Comparison of ENCODE assay signal across 1 cellular context in genomic region chr1:203288351-203288894, GRCh38.
TF ChIP-seq lines count a peak whose summit lies in the region.

No MANE protein-coding gene starts in this region.

TF ChIP-seq in K562, 482 proteins besides CTCF, POLR2A, EP300 and RAD21:
- TF ChIP-seq USF1 (CRISPR knock-in tag; IDR thresholded peaks at IDR 0.05) = no peak
- peak; percentile 23; the same call in 1 of the 2 replicates for TF ChIP-seq BCOR (IDR thresholded peaks at IDR 0.05)
- 0 out of 2 replicates have a peak, but pooled peaks have one; percentile 27 for TF ChIP-seq GABPB1 (CRISPR knock-in tag; IDR thresholded peaks at IDR 0.05)
- 0 out of 4 replicates have a peak, but pooled peaks of 1 of the 2 experiments have one; percentile 13 for TF ChIP-seq KDM1A (IDR thresholded peaks at IDR 0.05)
